ENCODE assay signal across 27 cellular contexts in genomic region chr5:3284506-3284905, GRCh38.
"Had no signal": no experiment of that assay in that cellular context is flagged by ENCODE, and none has a peak within 500 bp of the region (broad histone marks: within the 10 kb centered on the region; RNA-seq: fewer than 3 reads in every experiment).

No MANE protein-coding gene starts in this region.

- H3K9me3 ChIP-seq: colonic mucosa, esophagus muscularis mucosa, esophagus squamous epithelium, gastrocnemius medialis, gastroesophageal sphincter, heart left ventricle, heart right ventricle had no signal

- FAIRE-seq: colon, endometrium, endothelial cell of umbilical vein, frontal cortex had no signal

- H3K27ac Mint-ChIP-seq: dendritic cell treated with granulocyte-macrophage colony-stimulating factor and Interleukin-4, amounts not matched to agents 40 ng/mL and 50 ng/mL, for 4 days; effector memory CD8-positive, alpha-beta T cell; endodermal cell had no signal

- H3K4me3 Mint-ChIP-seq: dendritic cell treated with granulocyte-macrophage colony-stimulating factor and Interleukin-4, amounts not matched to agents 40 ng/mL and 50 ng/mL, for 4 days; effector memory CD8-positive, alpha-beta T cell; endodermal cell had no signal

- H3K36me3 ChIP-seq: colonic mucosa, esophagus muscularis mucosa, esophagus squamous epithelium, gastrocnemius medialis, gastroesophageal sphincter, heart left ventricle, heart right ventricle had no signal

- H3K4me1 ChIP-seq: colonic mucosa, esophagus muscularis mucosa, esophagus squamous epithelium, foreskin keratinocyte, gastrocnemius medialis, gastroesophageal sphincter, heart left ventricle, heart right ventricle had no signal

- DNase-seq: colonic mucosa; cortex of kidney; dermis blood vessel endothelial cell; effector CD4-positive, alpha-beta T cell; effector CD8-positive, alpha-beta T cell; effector memory CD4-positive, alpha-beta T cell; effector memory CD8-positive, alpha-beta T cell; erythroblast; esophagus squamous epithelium; foreskin fibroblast; foreskin keratinocyte; foreskin melanocyte; gastrocnemius medialis; glutamatergic neuron; heart left ventricle; heart right ventricle had no signal

- H3K27me3 Mint-ChIP-seq: dendritic cell treated with granulocyte-macrophage colony-stimulating factor and Interleukin-4, amounts not matched to agents 40 ng/mL and 50 ng/mL, for 4 days; effector memory CD8-positive, alpha-beta T cell had no signal

- H3K27me3 ChIP-seq: colonic mucosa, esophagus squamous epithelium, foreskin keratinocyte, gastrocnemius medialis had no signal

- H3K9me3 Mint-ChIP-seq: endodermal cell had no signal

- H3K4me3 ChIP-seq: colonic mucosa, coronary artery, dorsolateral prefrontal cortex, esophagus muscularis mucosa, esophagus squamous epithelium, gastrocnemius medialis, gastroesophageal sphincter, heart left ventricle, heart right ventricle had no signal

- H3K27ac ChIP-seq: colonic mucosa, coronary artery, dorsolateral prefrontal cortex, epithelial cell of prostate, esophagus muscularis mucosa, esophagus squamous epithelium, foreskin keratinocyte, gastrocnemius medialis, gastroesophageal sphincter, heart left ventricle, heart right ventricle had no signal

- ATAC-seq: effector memory CD8-positive, alpha-beta T cell; foreskin keratinocyte; gastrocnemius medialis; heart right ventricle had no signal
